17 cellular contexts compared by ENCODE assay signal in the genomic region with DNA sequence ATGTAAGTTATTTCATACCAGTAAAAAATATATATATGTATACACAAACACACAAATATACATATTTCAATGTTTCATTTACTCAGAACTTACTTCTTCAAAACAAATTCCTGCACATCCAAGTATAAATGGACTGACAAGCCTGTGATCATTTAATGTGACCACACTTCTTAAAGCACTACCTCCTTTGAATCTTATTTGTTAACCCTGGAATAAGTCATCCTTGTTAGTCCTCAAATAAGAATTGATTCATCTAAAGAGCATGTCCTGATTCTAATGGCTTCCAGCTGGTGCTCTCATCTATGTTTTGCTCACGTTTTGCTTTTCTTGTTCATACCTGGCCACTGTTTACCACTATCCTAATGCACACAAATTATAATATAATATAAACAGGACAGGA.
"Had no signal": no experiment of that assay in that cellular context is flagged by ENCODE, and none has a peak within 500 bp of the region (broad histone marks: within the 10 kb centered on the region; RNA-seq: fewer than 3 reads in every experiment).

No MANE protein-coding gene starts in this region.

- DNase-seq: activated CD4-positive, alpha-beta T cell treated with anti-CD3 and anti-CD28 coated beads, Interleukin-2, amount 50 U/mL, for 4 hours; activated CD8-positive, alpha-beta memory T cell treated with anti-CD3 and anti-CD28 coated beads, Interleukin-2, amount 10 ng/mL, durations not matched to agents 7 days and 5 days; activated effector memory CD4-positive, alpha-beta T cell treated with anti-CD3 and anti-CD28 coated beads, Interleukin-2, amount 50 U/mL, for 16 hours; activated T-cell treated with anti-CD3 and anti-CD28 coated beads, Interleukin-2, amount 50 U/mL, for 4 hours; dorsolateral prefrontal cortex; gastrocnemius medialis; left ventricle myocardium superior; pancreas; retina; stimulated activated CD4-positive, alpha-beta T cell treated with anti-CD3 and anti-CD28 coated beads, Interleukin-15, amount 100 ng/mL, for 24 hours; stimulated activated CD4-positive, alpha-beta T cell treated with anti-CD3 and anti-CD28 coated beads, Interleukin-4, amount 100 ng/mL, for 4 hours; stomach had no signal

- H3K4me1 Mint-ChIP-seq: activated CD8-positive, alpha-beta memory T cell treated with anti-CD3 and anti-CD28 coated beads, Interleukin-2, amount 10 ng/mL, durations not matched to agents 7 days and 5 days; neural progenitor cell had no signal

- H3K27me3 Mint-ChIP-seq: activated CD8-positive, alpha-beta memory T cell treated with anti-CD3 and anti-CD28 coated beads, Interleukin-2, amount 10 ng/mL, durations not matched to agents 7 days and 5 days; activated naive CD8-positive, alpha-beta T cell had no signal

- H3K27ac Mint-ChIP-seq: activated CD8-positive, alpha-beta memory T cell treated with anti-CD3 and anti-CD28 coated beads, Interleukin-2, amount 10 ng/mL, durations not matched to agents 7 days and 5 days; activated naive CD8-positive, alpha-beta T cell; neural progenitor cell; T-helper 1 cell treated with Interleukin-12 subunit alpha and Interleukin-12 subunit beta and Interleukin-4 antibody, amounts not matched to agents 30 μg/mL and 1 μg/mL, for 36 hours had no signal

- FAIRE-seq: keratinocyte, pancreas, TTC549 had no signal

- H3K9me3 Mint-ChIP-seq: activated T-cell treated with anti-CD3 and anti-CD28 coated beads, Interleukin-2, amount 50 U/mL, for 4 hours; neural progenitor cell had no signal

- H3K4me3 Mint-ChIP-seq: activated CD8-positive, alpha-beta memory T cell treated with anti-CD3 and anti-CD28 coated beads, Interleukin-2, amount 10 ng/mL, durations not matched to agents 7 days and 5 days; activated naive CD8-positive, alpha-beta T cell; activated T-cell treated with anti-CD3 and anti-CD28 coated beads, Interleukin-2, amount 50 U/mL, for 4 hours; neural progenitor cell; T-helper 1 cell treated with Interleukin-12 subunit alpha and Interleukin-12 subunit beta and Interleukin-4 antibody, amounts not matched to agents 30 μg/mL and 1 μg/mL, for 36 hours had no signal

- ATAC-seq: activated CD8-positive, alpha-beta memory T cell treated with anti-CD3 and anti-CD28 coated beads, Interleukin-2, amount 10 ng/mL, durations not matched to agents 7 days and 5 days; activated T-cell treated with anti-CD3 and anti-CD28 coated beads, Interleukin-2, amount 50 U/mL, for 4 hours; gastrocnemius medialis; left ventricle myocardium superior; pancreas had no signal
